24 cellular contexts compared by ENCODE assay signal in genomic region chr22:22915670-22916035, GRCh38. TPM values are rescaled to one million over a fixed set of nuclear protein-coding genes. Genes with fewer than 3 reads are reported as not detected.
"Had no signal": no experiment of that assay in that cellular context is flagged by ENCODE, and none has a peak within 500 bp of the region (broad histone marks: within the 10 kb centered on the region; RNA-seq: fewer than 3 reads in every experiment).

No MANE protein-coding gene starts in this region.

- H3K36me3 ChIP-seq: Peyer's patch, SJCRH30 had no signal

- ATAC-seq: Right ventricle myocardium inferior, SK-N-SH treated with all-trans-retinoic acid at 6 μM for 48 hours, T-cell had no signal

- H3K27me3 ChIP-seq: Peyer's patch, SJCRH30 had no signal

- H3K27ac ChIP-seq: HL-60, PC-9, SJCRH30 had no signal

- H3K36me3 Mint-ChIP-seq: T-cell had no signal

- H3K4me2 ChIP-seq: PC-9 had no signal

- H3K4me1 ChIP-seq: Peyer's patch had no signal

- H3K9me3 Mint-ChIP-seq: T-cell had no signal

- H3K9me3 ChIP-seq: Peyer's patch, SJCRH30 had no signal

- H3K4me3 Mint-ChIP-seq: T-cell had no signal

- H3K27ac Mint-ChIP-seq: T-cell had no signal

- DNase-seq: Karpas-422, KG1, MM.1S, NCI-H1092 treated with DMSO at 0.1 percent for 48 hours, NCI-H1436, NCI-H187, NCI-H2029, NCI-H2081 treated with DMSO at 0.1 percent for 48 hours, NCI-H2171, NCI-H226, NCI-H446, NCI-H510A, NCI-H524 treated with DMSO at 0.1 percent for 48 hours, NCI-H774, PC-9, Peyer's patch, SHP77 treated with DMSO at 0.1 percent for 48 hours, SJCRH30, T-cell had no signal

- H3K4me3 ChIP-seq: PC-9, Peyer's patch, SJCRH30 had no signal

RNA-seq across cellular contexts. Expression of gene IGLL5, which starts 28.0 kb away (rescaled TPM):
- total RNA-seq: M059J, PC-9, Right ventricle myocardium inferior, RPMI7951 had no signal
